ENCODE assay signal across 13 cellular contexts in the genomic region with DNA sequence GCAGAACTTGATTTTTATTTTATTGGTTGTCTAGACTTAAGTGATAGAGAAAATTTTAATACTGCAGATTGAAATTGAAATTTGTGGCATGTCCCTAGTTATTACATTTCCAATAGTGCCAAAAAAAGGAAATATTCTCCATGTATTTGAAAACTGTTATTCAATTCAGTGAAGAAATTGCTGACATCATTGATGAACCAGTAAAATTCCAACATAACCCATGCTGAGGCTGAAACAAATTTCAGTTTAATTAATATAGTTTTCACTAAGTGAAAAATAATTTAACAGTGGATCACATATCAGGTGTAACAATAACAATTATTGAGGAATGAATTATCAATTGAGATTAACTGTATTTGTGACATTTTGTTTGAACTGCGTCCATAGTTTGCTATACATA. TPM values are rescaled to one million over a fixed set of nuclear protein-coding genes. Genes with fewer than 3 reads are reported as not detected.
DNase-seq lines count a peak whose midpoint lies in the region; ATAC-seq, FAIRE-seq and TF ChIP-seq lines count a peak whose summit lies in the region.
"Had no signal": no experiment of that assay in that cellular context is flagged by ENCODE, and none has a peak within 500 bp of the region (broad histone marks: within the 10 kb centered on the region; RNA-seq: fewer than 3 reads in every experiment).

No MANE protein-coding gene starts in this region.

- H3K27ac Mint-ChIP-seq in activated naive CD8-positive, alpha-beta T cell treated with anti-CD3 and anti-CD28 coated beads for 36 hours: no peak overlapping the region
- H3K27ac Mint-ChIP-seq in CD4-positive, alpha-beta memory T cell: no peak overlapping the region

- H3K9me3 Mint-ChIP-seq in activated naive CD8-positive, alpha-beta T cell treated with anti-CD3 and anti-CD28 coated beads for 36 hours: peaks cover 11% of the 10 kb centered on the region
- peaks cover 0 to 30% (median 17%) of the 10 kb centered on the region in 8 donors for H3K9me3 Mint-ChIP-seq in CD4-positive, alpha-beta memory T cell
- H3K9me3 Mint-ChIP-seq: WTC11 had no signal

- CTCF ChIA-PET in A673 (lab: Charles Lee): no interaction called here
- CTCF ChIA-PET in OCI-LY7 (lab: Charles Lee; ENCODE audit: unreplicated experiment): no interaction called here
- CTCF ChIA-PET in CD4-positive, alpha-beta memory T cell (lab: Charles Lee; ENCODE audit: partially characterized antibody): no interaction called here

- H3K27me3 ChIP-seq in A673 (replicated peaks; ENCODE audit: insufficient read depth, low read depth, low read length, poor library complexity): no peaks in the 10 kb centered on the region
- no peaks in the 10 kb centered on the region for H3K27me3 ChIP-seq in Peyer's patch
- no peaks in the 10 kb centered on the region for H3K27me3 ChIP-seq in fibroblast of lung (ENCODE audit: control insufficient read depth, insufficient read depth, low read length)
- no peaks in the 10 kb centered on the region for H3K27me3 ChIP-seq in pancreas
- no peaks in the 10 kb centered on the region for H3K27me3 ChIP-seq in CD4-positive, alpha-beta memory T cell (ENCODE audit: insufficient read depth, low read length)

- H4K20me1 ChIP-seq in fibroblast of lung (ENCODE audit: control insufficient read depth, extremely low read depth, insufficient read depth, low read length): no peaks in the 10 kb centered on the region
- no peaks in the 10 kb centered on the region for H4K20me1 ChIP-seq in OCI-LY7 (ENCODE audit: insufficient read depth, low read length)

- H3K4me3 Mint-ChIP-seq in activated naive CD8-positive, alpha-beta T cell treated with anti-CD3 and anti-CD28 coated beads for 36 hours: no peak overlapping the region
- no peak overlapping the region for H3K4me3 Mint-ChIP-seq in CD4-positive, alpha-beta memory T cell
- H3K4me3 Mint-ChIP-seq: WTC11 had no signal

- intact Hi-C loops in A673 (cut with micrococcal nuclease; ENCODE audit: unreplicated experiment): no loop called here
- intact Hi-C loops in pancreas (cut with DNase I): no loop called here
- intact Hi-C loops in OCI-LY7 (cut with micrococcal nuclease; ENCODE audit: unreplicated experiment): no loop called here
- intact Hi-C loops in CD4-positive, alpha-beta memory T cell (cut with micrococcal nuclease): no loop called here

- BruUV-seq in A673 (replicated peaks; lab: Mats Ljungman, UMichigan): TSS peak; percentile 77
- BruUV-seq in OCI-LY7 (replicated peaks; lab: Mats Ljungman, UMichigan): no TSS peak

- POLR2A ChIA-PET in A673 (lab: Charles Lee; ENCODE audit: low non-redundant PET) (no interaction called here), OCI-LY7 (lab: Charles Lee) (no interaction called here)
- POLR2A ChIA-PET in CD4-positive, alpha-beta memory T cell (lab: Charles Lee; ENCODE audit: partially characterized antibody): no interaction called here

- H3K4me2 ChIP-seq in fibroblast of lung (ENCODE audit: extremely low read depth, insufficient read depth, low read length) (peak overlapping the region; percentile 55), OCI-LY7 (ENCODE audit: low read length) (no peak overlapping the region)

- H2AFZ ChIP-seq in fibroblast of lung (ENCODE audit: low read length) (no peak overlapping the region), OCI-LY7 (ENCODE audit: low read length) (no peak overlapping the region)

- H3K36me3 Mint-ChIP-seq in activated naive CD8-positive, alpha-beta T cell treated with anti-CD3 and anti-CD28 coated beads for 36 hours: no peaks in the 10 kb centered on the region
- no peaks in the 10 kb centered on the region for H3K36me3 Mint-ChIP-seq in CD4-positive, alpha-beta memory T cell
- H3K36me3 Mint-ChIP-seq: WTC11 had no signal

- no peaks in the 10 kb centered on the region for H3K9me3 ChIP-seq in A673 (ENCODE audit: low read depth, low read length, poor library complexity, severe bottlenecking)
- no peaks in the 10 kb centered on the region for H3K9me3 ChIP-seq in Peyer's patch
- no peaks in the 10 kb centered on the region for H3K9me3 ChIP-seq in fibroblast of lung (ENCODE audit: control insufficient read depth, insufficient read depth, low read depth, low read length)
- no peaks in the 10 kb centered on the region for H3K9me3 ChIP-seq in pancreas
- H3K9me3 ChIP-seq in OCI-LY7 (ENCODE audit: low read length): no peaks in the 10 kb centered on the region
- no peaks in the 10 kb centered on the region for H3K9me3 ChIP-seq in CD4-positive, alpha-beta memory T cell (ENCODE audit: control insufficient read depth in 1 of 2, low read length in 2 of 2)

- peaks cover 34% of the 10 kb centered on the region for H3K4me1 ChIP-seq in A673 (ENCODE audit: insufficient read depth, low read length, poor library complexity, severe bottlenecking)
- peaks cover 0 to 47% (median under 1%) of the 10 kb centered on the region in 4 donors for H3K4me1 ChIP-seq in Peyer's patch
- peaks cover 25% of the 10 kb centered on the region for H3K4me1 ChIP-seq in fibroblast of lung (ENCODE audit: control insufficient read depth, extremely low read depth, insufficient read depth, low read length)
- peaks cover 23 to 44% (median 33%) of the 10 kb centered on the region in 3 donors for H3K4me1 ChIP-seq in pancreas
- no peaks in the 10 kb centered on the region for H3K4me1 ChIP-seq in OCI-LY7 (ENCODE audit: insufficient read depth, low read length, poor library complexity, severe bottlenecking)
- no peaks in the 10 kb centered on the region for H3K4me1 ChIP-seq in CD4-positive, alpha-beta memory T cell (ENCODE audit: insufficient read depth, low read length)

- FAIRE-seq in pancreas (lab: Jason Lieb, UNC): no peak

- no peak for TF ChIP-seq POLR2A in Peyer's patch (IDR thresholded peaks at IDR 0.05)

- peak overlapping the region; percentile 89 for H3K27ac ChIP-seq in A673 (ENCODE audit: low read depth, low read length, poor library complexity, severe bottlenecking)
- H3K27ac ChIP-seq in Peyer's patch: peak overlapping the region in 3 of 4 donors; percentile 52 to 87 (median 85)
- H3K27ac ChIP-seq in fibroblast of lung (ENCODE audit: insufficient read depth, low read length): peak overlapping the region; percentile 95
- H3K27ac ChIP-seq in pancreas: peak overlapping the region; percentile 29 to 85 (median 60)
- no peak overlapping the region for H3K27ac ChIP-seq in OCI-LY7 (ENCODE audit: low read depth, low read length, poor library complexity, severe bottlenecking)
- H3K27ac ChIP-seq in CD4-positive, alpha-beta memory T cell (ENCODE audit: low read depth, low read length): no peak overlapping the region

- H3K36me3 ChIP-seq in A673 (ENCODE audit: insufficient read depth, low read length, poor library complexity, severe bottlenecking) (no peaks in the 10 kb centered on the region), Peyer's patch (no peaks in the 10 kb centered on the region), fibroblast of lung (ENCODE audit: control insufficient read depth, insufficient read depth, low read length) (no peaks in the 10 kb centered on the region), pancreas (no peaks in the 10 kb centered on the region), OCI-LY7 (ENCODE audit: insufficient read depth, low read length) (no peaks in the 10 kb centered on the region)
- no peaks in the 10 kb centered on the region for H3K36me3 ChIP-seq in CD4-positive, alpha-beta memory T cell (ENCODE audit: insufficient read depth, low read length)

- peak overlapping the region; percentile 53 for H3K9ac ChIP-seq in fibroblast of lung (ENCODE audit: insufficient read depth, low read length)

- no peaks in the 10 kb centered on the region for H3K9me2 ChIP-seq in OCI-LY7 (ENCODE audit: insufficient read depth, low read length)

- no peaks in the 10 kb centered on the region for H3K4me1 Mint-ChIP-seq in activated naive CD8-positive, alpha-beta T cell treated with anti-CD3 and anti-CD28 coated beads for 36 hours
- H3K4me1 Mint-ChIP-seq in CD4-positive, alpha-beta memory T cell: no peaks in the 10 kb centered on the region

- no peaks in the 10 kb centered on the region for H3K27me3 Mint-ChIP-seq in activated naive CD8-positive, alpha-beta T cell treated with anti-CD3 and anti-CD28 coated beads for 36 hours
- no peaks in the 10 kb centered on the region for H3K27me3 Mint-ChIP-seq in CD4-positive, alpha-beta memory T cell

- TF ChIP-seq CTCF in A673 (conservative IDR thresholded peaks at IDR 0.05; ENCODE audit: low read depth, low read length) (no peak), Peyer's patch (IDR thresholded peaks at IDR 0.05) (no peak), fibroblast of lung (conservative IDR thresholded peaks at IDR 0.05 in 1 of 2, IDR thresholded peaks at IDR 0.05 in 1 of 2; ENCODE audit: low read depth in 1 of 2, low read length in 2 of 2) (no peak), pancreas (IDR thresholded peaks at IDR 0.05) (no peak), OCI-LY7 (conservative IDR thresholded peaks at IDR 0.05; ENCODE audit: low read length) (no peak)

- no peak for ATAC-seq in pancreas
- ATAC-seq: WTC11 had no signal

- no peak for DNase-seq in A673 (ENCODE audit: low spot score)
- DNase-seq in Peyer's patch: no peak
- DNase-seq in fibroblast of lung (ENCODE audit: low read depth in 2 of 2): no peak
- DNase-seq in pancreas: no peak
- DNase-seq in activated naive CD8-positive, alpha-beta T cell treated with anti-CD3 and anti-CD28 coated beads for 36 hours: no peak
- no peak for DNase-seq in amygdala (lab: John Stamatoyannopoulos, UW)
- no peak for DNase-seq in OCI-LY7 (ENCODE audit: low spot score)
- DNase-seq in CD4-positive, alpha-beta memory T cell: no peak
- DNase-seq: aorta, DMS79, GOT3, NCI-H524 treated with DMSO at 0.1 percent for 48 hours had no signal

- H3K4me3 ChIP-seq in A673 (ENCODE audit: low read depth, low read length, poor library complexity, severe bottlenecking) (peak overlapping the region; percentile 18), Peyer's patch (peak overlapping the region in 2 of 4 donors; percentile 19 to 34), fibroblast of lung (replicated peaks in 1 of 4; ENCODE audit: control extremely low read depth in 1 of 4, insufficient read depth in 1 of 4, low read depth in 3 of 4, low read length in 4 of 4) (peak overlapping the region; percentile 18 to 60 (median 24)), pancreas (peak overlapping the region in 1 of 4 donors; percentile 5), OCI-LY7 (ENCODE audit: low read depth, low read length, poor library complexity, severe bottlenecking) (no peak overlapping the region)
- H3K4me3 ChIP-seq in CD4-positive, alpha-beta memory T cell (ENCODE audit: low read length in 2 of 2): no peak overlapping the region

- H3K79me2 ChIP-seq in fibroblast of lung (ENCODE audit: control insufficient read depth, insufficient read depth, low read length): peaks cover 31% of the 10 kb centered on the region
- H3K79me2 ChIP-seq in OCI-LY7 (ENCODE audit: insufficient read depth, low read depth, low read length): no peaks in the 10 kb centered on the region

- 33 to 36% methylated on average over 1 of the region's 1 CpG for WGBS in pancreas, 2 donors

RNA-seq across cellular contexts. Expression of gene LURAP1L, which starts 38.7 kb away (rescaled TPM):
- total RNA-seq in A673 (2021): 0.60 and 0.96 TPM in 2 replicates
- total RNA-seq in Peyer's patch: 10 to 100 TPM in 3 of 4 donors, 1 to 10 TPM in 1; 7.4 to 33.3 (median 14.3) TPM
- 87.6 and 94.1 TPM in 2 replicates for total RNA-seq in fibroblast of lung
- 26.0 and 39.9 TPM in 2 replicates for polyA plus RNA-seq in fibroblast of lung
- polyA plus RNA-seq in fibroblast of lung (2012): 18.1 and 26.2 TPM in 2 replicates
- polyA minus RNA-seq in fibroblast of lung (ENCODE audit: low replicate concordance): 21.1 and 23.6 TPM in 2 replicates
- total RNA-seq in pancreas: 10 to 100 TPM in 5 of 6 donors, 1 to 10 TPM in 1; 6.5 to 21.1 (median 13.7) TPM
- polyA plus RNA-seq in pancreas: 10 to 100 TPM; 10.9 to 11.3 TPM
- total RNA-seq in activated naive CD8-positive, alpha-beta T cell treated with anti-CD3 and anti-CD28 coated beads for 36 hours: not detected
- not detected in 2 replicates for total RNA-seq in OCI-LY7 (2014; rRNA removed; shearing (Covaris generic))
- total RNA-seq in OCI-LY7 (2022): not detected in 2 replicates
- total RNA-seq in CD4-positive, alpha-beta memory T cell: not detected
- not detected for polyA plus RNA-seq in CD4-positive, alpha-beta memory T cell

Comparison
In these comparisons a context has a peak if more than half of its experiments do, and no peak if none do; other contexts are left out.
1. H3K27ac ChIP-seq: peak in A673 (single experiment), Peyer's patch (3 of 4), fibroblast of lung (single experiment) and pancreas (4 of 4); none in OCI-LY7 (single experiment) and CD4-positive, alpha-beta memory T cell (single experiment).
2. H3K4me3 ChIP-seq: peak in A673 (single experiment) and fibroblast of lung (4 of 4); none in OCI-LY7 (single experiment) and CD4-positive, alpha-beta memory T cell (0 of 2).